16 cellular contexts compared by ENCODE assay signal in the genomic region with DNA sequence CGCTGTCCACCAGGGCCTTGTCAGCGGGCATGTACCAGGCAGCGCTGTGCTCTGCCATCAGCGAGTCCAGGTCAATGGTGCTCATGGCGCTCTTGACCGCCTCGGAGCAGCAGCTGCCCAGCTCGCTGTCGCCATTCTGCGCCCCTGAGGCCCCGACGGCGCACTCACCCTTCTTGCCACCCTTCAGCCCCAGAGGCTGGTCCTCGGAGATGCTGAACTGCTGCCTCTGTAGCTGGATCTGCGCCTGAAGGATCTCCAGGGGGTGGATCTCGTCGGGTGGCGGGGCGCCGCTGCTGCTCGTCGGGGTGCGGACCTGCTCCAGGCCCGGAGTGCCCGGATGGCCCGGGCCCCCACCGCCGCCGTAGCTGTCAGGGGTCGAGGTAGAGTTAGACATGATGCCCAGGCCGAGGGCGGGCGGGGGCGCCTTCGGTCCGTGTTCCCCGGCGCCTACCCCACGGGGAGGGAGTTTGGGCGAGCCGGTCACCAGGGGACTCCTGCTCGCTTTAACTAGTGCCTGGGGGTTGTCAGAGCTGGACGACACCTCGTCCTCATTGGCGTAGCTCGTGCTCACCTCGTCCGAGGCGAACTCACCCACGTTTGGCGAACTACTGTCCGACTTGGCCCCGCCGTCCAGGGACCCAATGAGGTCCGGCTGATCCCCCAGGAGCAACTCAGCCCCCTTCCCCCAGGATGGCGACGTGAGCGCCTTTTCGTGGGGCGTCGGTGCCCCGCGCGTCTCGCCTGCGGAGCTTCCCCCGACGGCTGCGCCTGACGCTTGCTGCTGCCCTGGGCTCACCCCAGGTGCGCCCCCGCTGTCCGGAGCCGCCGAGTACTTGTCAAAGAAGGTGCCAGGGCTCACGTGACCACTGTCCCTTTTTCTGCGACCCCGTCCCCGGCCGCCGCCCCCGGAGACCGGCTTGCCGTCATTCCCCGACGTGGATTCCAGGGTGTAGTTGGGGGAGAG. TPM values are rescaled to one million over a fixed set of nuclear protein-coding genes. Genes with fewer than 3 reads are reported as not detected.
A peak's percentile ranks its signal among the peaks of the same experiment; 100 is the strongest.
DNase-seq lines count a peak whose midpoint lies in the region; ATAC-seq and TF ChIP-seq lines count a peak whose summit lies in the region.
"Had no signal": no experiment of that assay in that cellular context is flagged by ENCODE, and none has a peak within 500 bp of the region (broad histone marks: within the 10 kb centered on the region; RNA-seq: fewer than 3 reads in every experiment).

No MANE protein-coding gene starts in this region.

- peaks cover 32% of the 10 kb centered on the region for H3K36me3 Mint-ChIP-seq in nephron (ENCODE audit: low read depth)
- H3K36me3 Mint-ChIP-seq: activated naive CD4-positive, alpha-beta T cell treated with anti-CD3 and anti-CD28 coated beads, Interleukin-2, amount 50 U/mL, for 72 hours; CD14-positive monocyte had no signal

- ATAC-seq in Right ventricle myocardium inferior: no peak
- no peak for ATAC-seq in left ventricle myocardium superior
- ATAC-seq: activated naive CD4-positive, alpha-beta T cell treated with anti-CD3 and anti-CD28 coated beads, Interleukin-2, amount 50 U/mL, for 72 hours had no signal

- intact Hi-C loops in Right ventricle myocardium inferior (cut with DNase I) (loop anchor here (10.0 kb wide), 1 partner anchor 282 kb away; no protein-coding TSS in a partner anchor), left ventricle myocardium superior (cut with micrococcal nuclease) (no loop called here), esophagus muscularis mucosa (cut with DNase I) (no loop called here), transverse colon (cut with DNase I; ENCODE audit: low total_unique reads) (loop anchor here (10.0 kb wide), 1 partner anchor 582 kb away; no protein-coding TSS in a partner anchor)

- in situ Hi-C loops in transverse colon (cut with MboI; ENCODE audit: low pct_ligation_motif_present in 1 of 4, low pct_unique_long_range_greater_than_20kb in 1 of 4, low sequenced_read_pairs in 3 of 4): no loop called here

- WGBS in esophagus muscularis mucosa: 62% methylated on average over 42 of the region's 86 CpGs
- WGBS in transverse colon (ENCODE audit: low coverage in 1 of 2), 2 donors: 88 to 93% methylated on average over 6 to 84 of the region's 86 CpGs

- H3K27ac ChIP-seq in esophagus muscularis mucosa (replicated peaks in 1 of 4) (peak overlapping the region; percentile 92 to 95 (median 92)), transverse colon (peak overlapping the region in 3 of 4 donors; percentile 10 to 85 (median 48))

- no peaks in the 10 kb centered on the region for H3K9me3 Mint-ChIP-seq in nephron
- H3K9me3 Mint-ChIP-seq: activated naive CD4-positive, alpha-beta T cell treated with anti-CD3 and anti-CD28 coated beads, Interleukin-2, amount 50 U/mL, for 72 hours had no signal

- H3K27me3 Mint-ChIP-seq in nephron (ENCODE audit: low read depth): peaks cover 43% of the 10 kb centered on the region

- H3K27ac Mint-ChIP-seq in nephron: peak overlapping the region in 1 of 3 experiments; percentile 62
- H3K27ac Mint-ChIP-seq: activated naive CD4-positive, alpha-beta T cell treated with anti-CD3 and anti-CD28 coated beads, Interleukin-2, amount 50 U/mL, for 72 hours; CD14-positive monocyte had no signal

- TF ChIP-seq POLR2A in esophagus muscularis mucosa (IDR thresholded peaks at IDR 0.05; ENCODE audit: low read depth) (no peak), transverse colon (IDR thresholded peaks at IDR 0.05) (no peak)

- TF ChIP-seq CTCF in esophagus muscularis mucosa (IDR thresholded peaks at IDR 0.05) (no peak), nephron (IDR thresholded peaks at IDR 0.05; ENCODE audit: unreplicated experiment in 3 of 3) (no peak), transverse colon (IDR thresholded peaks at IDR 0.05) (no peak)

- H3K4me3 ChIP-seq in esophagus muscularis mucosa (peak overlapping the region; percentile 88 to 91 (median 90)), transverse colon (no peak overlapping the region)
- H3K4me3 ChIP-seq: MG63 had no signal

- H3K4me1 Mint-ChIP-seq in nephron: peaks cover 51% of the 10 kb centered on the region

- peak overlapping the region; percentile 82 to 87 (median 86) for H3K4me3 Mint-ChIP-seq in nephron
- H3K4me3 Mint-ChIP-seq: CD14-positive monocyte had no signal

- H3K9me3 ChIP-seq in esophagus muscularis mucosa: no peaks in the 10 kb centered on the region
- no peaks in the 10 kb centered on the region for H3K9me3 ChIP-seq in transverse colon
- H3K9me3 ChIP-seq: MG63 had no signal

- DNase-seq in Right ventricle myocardium inferior (ENCODE audit: missing footprints) (peak; percentile 68), left ventricle myocardium superior (no peak), esophagus muscularis mucosa (ENCODE audit: extremely low spot score) (no peak), transverse colon (no peak), mucosa of gallbladder (ENCODE audit: low spot score) (no peak), NCI-H446 treated with DMSO at 0.1 percent for 48 hours (lab: John Stamatoyannopoulos, UW) (no peak), germinal center (ENCODE audit: low spot score) (no peak)
- DNase-seq: 8988T; activated CD4-positive, alpha-beta T cell treated with anti-CD3 and anti-CD28 coated beads for 4 hours; MG63; NCI-H2081; stimulated activated CD4-positive, alpha-beta T cell treated with anti-CD3 and anti-CD28 coated beads, Interleukin-2, amount 100 ng/mL, for 24 hours; T-helper 9 cell had no signal

- TF ChIP-seq EP300 in esophagus muscularis mucosa (IDR thresholded peaks at IDR 0.05) (no peak), transverse colon (IDR thresholded peaks at IDR 0.05; ENCODE audit: low read depth) (no peak)

- peaks cover 29 to 87% (median 74%) of the 10 kb centered on the region in 4 donors for H3K4me1 ChIP-seq in esophagus muscularis mucosa
- peaks cover 2 to 27% (median 16%) of the 10 kb centered on the region in 4 donors for H3K4me1 ChIP-seq in transverse colon

- H3K36me3 ChIP-seq in esophagus muscularis mucosa (peaks cover 0 to 5% (median 0%) of the 10 kb centered on the region in 4 donors), transverse colon (no peaks in the 10 kb centered on the region)
- H3K36me3 ChIP-seq: MG63 had no signal

- H3K27me3 ChIP-seq in esophagus muscularis mucosa (peaks cover 0 to 18% (median 0%) of the 10 kb centered on the region in 4 donors), transverse colon (peaks cover 57% of the 10 kb centered on the region)
- H3K27me3 ChIP-seq: MG63 had no signal

RNA-seq across cellular contexts. Expression of a gene that starts 4.4 kb away (rescaled TPM):
- total RNA-seq in Right ventricle myocardium inferior (5.3 TPM), left ventricle myocardium superior (5.3 TPM), esophagus muscularis mucosa (10 to 100 TPM; 16.2 to 47.3 (median 29.0) TPM), transverse colon (1 to 10 TPM; 1.1 to 4.2 (median 3.0) TPM), mucosa of gallbladder (17.7 TPM)

Comparison
In these comparisons a context has a peak if more than half of its experiments do, and no peak if none do; other contexts are left out.
1. intact Hi-C loops: an anchor here in Right ventricle myocardium inferior (10.0 kb wide) and transverse colon (10.0 kb wide); none called in left ventricle myocardium superior and esophagus muscularis mucosa.
2. H3K4me3 ChIP-seq: peak in esophagus muscularis mucosa (4 of 4); none in transverse colon (0 of 4).